ENCODE assay signal across 1 cellular context in the genomic region with DNA sequence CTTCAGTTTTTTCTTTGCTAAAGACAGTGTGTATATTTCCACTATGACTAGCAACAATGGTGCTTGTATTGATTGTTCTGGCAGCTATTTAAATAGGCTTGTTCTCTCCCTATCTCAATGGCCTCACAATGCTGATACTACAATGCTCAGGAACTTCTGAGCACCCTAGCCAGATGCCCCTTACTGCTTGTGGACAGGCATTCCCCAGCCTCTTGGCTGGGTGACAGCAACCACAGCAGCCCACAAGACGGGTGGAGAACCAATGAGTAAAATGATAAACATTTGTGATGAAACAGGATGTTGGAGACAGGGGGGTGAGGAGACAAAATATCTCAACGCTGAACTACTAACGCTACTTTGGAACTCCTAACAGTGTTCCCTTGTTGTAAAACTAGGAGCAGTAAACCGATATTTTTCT.
TF ChIP-seq lines count a peak whose summit lies in the region.

No MANE protein-coding gene starts in this region.

TF ChIP-seq in HepG2, 621 proteins besides CTCF, POLR2A, EP300 and RAD21 (continued from another document):
- TF ChIP-seq NR2F6 (IDR thresholded peaks at IDR 0.05) (no peak), NR2F6 (CRISPR knock-in tag; IDR thresholded peaks at IDR 0.05) (no peak), TEAD3 (CRISPR knock-in tag; optimal IDR thresholded peaks at IDR 0.05; ENCODE audit: borderline replicate concordance) (peak; percentile 62), RARG (CRISPR knock-in tag; IDR thresholded peaks at IDR 0.05; ENCODE audit: low read depth) (no peak), ZNF446 (CRISPR knock-in tag; IDR thresholded peaks at IDR 0.05) (no peak), SOX13 (IDR thresholded peaks at IDR 0.05) (0 out of 2 replicates have a peak, but pooled peaks have one; percentile 21), SOX13 (CRISPR knock-in tag; conservative IDR thresholded peaks at IDR 0.05 in 1 of 2, IDR thresholded peaks at IDR 0.05 in 1 of 2) (peak in 1 of 2 experiments; percentile 73; a peak in 2 of 4 replicates), ZNF713 (CRISPR knock-in tag; IDR thresholded peaks at IDR 0.05) (no peak), ZNF644 (CRISPR knock-in tag; IDR thresholded peaks at IDR 0.05; ENCODE audit: low read depth) (peak; percentile 44; the same call in 1 of the 2 replicates), FOSL2 (CRISPR knock-in tag; IDR thresholded peaks at IDR 0.05) (peak; percentile 87), NFE2 (CRISPR knock-in tag; IDR thresholded peaks at IDR 0.05) (no peak), ZFP90 (CRISPR knock-in tag; IDR thresholded peaks at IDR 0.05; ENCODE audit: borderline replicate concordance) (no peak), HOXA5 (CRISPR knock-in tag; IDR thresholded peaks at IDR 0.05) (no peak), MAFF (IDR thresholded peaks at IDR 0.05; ENCODE audit: low read depth, low read length) (no peak), CEBPG (CRISPR knock-in tag; IDR thresholded peaks at IDR 0.05) (peak; percentile 21; the same call in 1 of the 2 replicates), ZSCAN12 (CRISPR knock-in tag; IDR thresholded peaks at IDR 0.05) (no peak), MAZ (IDR thresholded peaks at IDR 0.05; ENCODE audit: borderline replicate concordance, low read depth, low read length) (no peak), MAZ (CRISPR knock-in tag; IDR thresholded peaks at IDR 0.05; ENCODE audit: low read depth) (no peak), SOX5 (CRISPR knock-in tag; IDR thresholded peaks at IDR 0.05; ENCODE audit: borderline replicate concordance) (peak; percentile 53; the same call in 1 of the 2 replicates), SP5 (CRISPR knock-in tag; IDR thresholded peaks at IDR 0.05; ENCODE audit: borderline replicate concordance, low read depth) (no peak), MTA1 (CRISPR knock-in tag; IDR thresholded peaks at IDR 0.05; ENCODE audit: borderline replicate concordance) (no peak), DNMT3B (CRISPR knock-in tag; conservative IDR thresholded peaks at IDR 0.05) (0 out of 2 replicates have a peak, but pooled peaks have one; percentile 63)
- TF ChIP-seq, protein P1, sequence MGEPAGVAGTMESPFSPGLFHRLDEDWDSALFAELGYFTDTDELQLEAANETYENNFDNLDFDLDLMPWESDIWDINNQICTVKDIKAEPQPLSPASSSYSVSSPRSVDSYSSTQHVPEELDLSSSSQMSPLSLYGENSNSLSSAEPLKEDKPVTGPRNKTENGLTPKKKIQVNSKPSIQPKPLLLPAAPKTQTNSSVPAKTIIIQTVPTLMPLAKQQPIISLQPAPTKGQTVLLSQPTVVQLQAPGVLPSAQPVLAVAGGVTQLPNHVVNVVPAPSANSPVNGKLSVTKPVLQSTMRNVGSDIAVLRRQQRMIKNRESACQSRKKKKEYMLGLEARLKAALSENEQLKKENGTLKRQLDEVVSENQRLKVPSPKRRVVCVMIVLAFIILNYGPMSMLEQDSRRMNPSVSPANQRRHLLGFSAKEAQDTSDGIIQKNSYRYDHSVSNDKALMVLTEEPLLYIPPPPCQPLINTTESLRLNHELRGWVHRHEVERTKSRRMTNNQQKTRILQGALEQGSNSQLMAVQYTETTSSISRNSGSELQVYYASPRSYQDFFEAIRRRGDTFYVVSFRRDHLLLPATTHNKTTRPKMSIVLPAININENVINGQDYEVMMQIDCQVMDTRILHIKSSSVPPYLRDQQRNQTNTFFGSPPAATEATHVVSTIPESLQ (CRISPR knock-in tag; conservative IDR thresholded peaks at IDR 0.05): no peak
- TF ChIP-seq, protein P2, sequence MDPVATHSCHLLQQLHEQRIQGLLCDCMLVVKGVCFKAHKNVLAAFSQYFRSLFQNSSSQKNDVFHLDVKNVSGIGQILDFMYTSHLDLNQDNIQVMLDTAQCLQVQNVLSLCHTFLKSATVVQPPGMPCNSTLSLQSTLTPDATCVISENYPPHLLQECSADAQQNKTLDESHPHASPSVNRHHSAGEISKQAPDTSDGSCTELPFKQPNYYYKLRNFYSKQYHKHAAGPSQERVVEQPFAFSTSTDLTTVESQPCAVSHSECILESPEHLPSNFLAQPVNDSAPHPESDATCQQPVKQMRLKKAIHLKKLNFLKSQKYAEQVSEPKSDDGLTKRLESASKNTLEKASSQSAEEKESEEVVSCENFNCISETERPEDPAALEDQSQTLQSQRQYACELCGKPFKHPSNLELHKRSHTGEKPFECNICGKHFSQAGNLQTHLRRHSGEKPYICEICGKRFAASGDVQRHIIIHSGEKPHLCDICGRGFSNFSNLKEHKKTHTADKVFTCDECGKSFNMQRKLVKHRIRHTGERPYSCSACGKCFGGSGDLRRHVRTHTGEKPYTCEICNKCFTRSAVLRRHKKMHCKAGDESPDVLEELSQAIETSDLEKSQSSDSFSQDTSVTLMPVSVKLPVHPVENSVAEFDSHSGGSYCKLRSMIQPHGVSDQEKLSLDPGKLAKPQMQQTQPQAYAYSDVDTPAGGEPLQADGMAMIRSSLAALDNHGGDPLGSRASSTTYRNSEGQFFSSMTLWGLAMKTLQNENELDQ (CRISPR knock-in tag; IDR thresholded peaks at IDR 0.05; ENCODE audit: borderline replicate concordance): no peak
- TF ChIP-seq, protein P3, sequence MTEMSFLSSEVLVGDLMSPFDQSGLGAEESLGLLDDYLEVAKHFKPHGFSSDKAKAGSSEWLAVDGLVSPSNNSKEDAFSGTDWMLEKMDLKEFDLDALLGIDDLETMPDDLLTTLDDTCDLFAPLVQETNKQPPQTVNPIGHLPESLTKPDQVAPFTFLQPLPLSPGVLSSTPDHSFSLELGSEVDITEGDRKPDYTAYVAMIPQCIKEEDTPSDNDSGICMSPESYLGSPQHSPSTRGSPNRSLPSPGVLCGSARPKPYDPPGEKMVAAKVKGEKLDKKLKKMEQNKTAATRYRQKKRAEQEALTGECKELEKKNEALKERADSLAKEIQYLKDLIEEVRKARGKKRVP (CRISPR knock-in tag; IDR thresholded peaks at IDR 0.05): peak in 1 of 2 experiments; percentile 60; a peak in 2 of 4 replicates
- TF ChIP-seq, protein P4, sequence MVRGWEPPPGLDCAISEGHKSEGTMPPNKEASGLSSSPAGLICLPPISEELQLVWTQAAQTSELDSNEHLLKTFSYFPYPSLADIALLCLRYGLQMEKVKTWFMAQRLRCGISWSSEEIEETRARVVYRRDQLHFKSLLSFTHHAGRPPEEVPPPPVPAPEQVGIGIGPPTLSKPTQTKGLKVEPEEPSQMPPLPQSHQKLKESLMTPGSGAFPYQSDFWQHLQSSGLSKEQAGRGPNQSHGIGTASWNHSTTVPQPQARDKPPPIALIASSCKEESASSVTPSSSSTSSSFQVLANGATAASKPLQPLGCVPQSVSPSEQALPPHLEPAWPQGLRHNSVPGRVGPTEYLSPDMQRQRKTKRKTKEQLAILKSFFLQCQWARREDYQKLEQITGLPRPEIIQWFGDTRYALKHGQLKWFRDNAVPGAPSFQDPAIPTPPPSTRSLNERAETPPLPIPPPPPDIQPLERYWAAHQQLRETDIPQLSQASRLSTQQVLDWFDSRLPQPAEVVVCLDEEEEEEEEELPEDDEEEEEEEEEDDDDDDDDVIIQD (CRISPR knock-in tag; IDR thresholded peaks at IDR 0.05; ENCODE audit: low read depth): peak; percentile 82; the same call in 1 of the 2 replicates
